ENCODE assay signal across 17 cellular contexts in the genomic region with DNA sequence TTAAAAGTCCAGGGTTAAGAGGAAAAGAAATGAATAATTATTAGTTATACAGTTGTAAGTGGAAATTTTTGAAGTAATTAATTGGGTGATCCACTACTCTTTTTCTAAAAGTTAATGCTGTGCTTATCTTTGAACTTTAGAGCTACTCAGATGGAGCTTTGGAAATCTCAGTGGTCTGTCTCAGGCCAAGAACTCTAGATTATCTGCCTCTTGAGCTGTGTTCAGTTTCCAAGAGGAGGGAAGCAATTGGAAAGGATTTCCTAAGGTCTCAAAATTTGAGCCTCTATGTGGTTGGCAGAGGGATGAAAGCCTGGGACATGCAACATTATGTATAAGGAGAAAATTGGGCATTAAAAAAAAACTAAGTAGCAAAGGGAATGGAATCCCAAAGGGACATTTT.
DNase-seq lines count a peak whose midpoint lies in the region; ATAC-seq and TF ChIP-seq lines count a peak whose summit lies in the region.
"Had no signal": no experiment of that assay in that cellular context is flagged by ENCODE, and none has a peak within 500 bp of the region (broad histone marks: within the 10 kb centered on the region; RNA-seq: fewer than 3 reads in every experiment).

No MANE protein-coding gene starts in this region.

- H3K4me1 Mint-ChIP-seq in nephron: peaks cover 58% of the 10 kb centered on the region

- H3F3A ChIP-seq in smooth muscle cell (ENCODE audit: low read depth): peaks cover 36% of the 10 kb centered on the region

- H3K36me3 ChIP-seq in cardiac muscle cell: no peaks in the 10 kb centered on the region
- no peaks in the 10 kb centered on the region for H3K36me3 ChIP-seq in smooth muscle cell (ENCODE audit: low read depth)

- H3K27me3 ChIP-seq in cardiac muscle cell (no peaks in the 10 kb centered on the region), smooth muscle cell (ENCODE audit: low read depth) (no peaks in the 10 kb centered on the region)

- H3K27ac Mint-ChIP-seq in nephron: peak overlapping the region; percentile 17 to 96 (median 78)

- H3K36me3 Mint-ChIP-seq in nephron (ENCODE audit: low read depth): no peaks in the 10 kb centered on the region

- H4K20me1 ChIP-seq in smooth muscle cell (ENCODE audit: low read depth): no peaks in the 10 kb centered on the region

- H3K27me3 Mint-ChIP-seq in nephron (ENCODE audit: low read depth): no peaks in the 10 kb centered on the region

- no peak overlapping the region for H3K4me3 Mint-ChIP-seq in nephron

- peak overlapping the region; percentile 72 for H3K27ac ChIP-seq in cardiac muscle cell
- peak overlapping the region; percentile 77 for H3K27ac ChIP-seq in smooth muscle cell (ENCODE audit: low read depth)
- H3K27ac ChIP-seq: RWPE1 had no signal

- no peaks in the 10 kb centered on the region for H3K9me3 ChIP-seq in cardiac muscle cell (ENCODE audit: low read depth)
- H3K9me3 ChIP-seq in smooth muscle cell (replicated peaks; ENCODE audit: low read depth): no peaks in the 10 kb centered on the region

- no peak for TF ChIP-seq CTCF in cardiac muscle cell (IDR thresholded peaks at IDR 0.05; ENCODE audit: low read depth, low read length)
- TF ChIP-seq CTCF in nephron (IDR thresholded peaks at IDR 0.05; ENCODE audit: unreplicated experiment in 3 of 3): no peak
- TF ChIP-seq CTCF in smooth muscle cell (IDR thresholded peaks at IDR 0.05; ENCODE audit: borderline replicate concordance, insufficient read depth, poor library complexity, severe bottlenecking): no peak

- H3K4me1 ChIP-seq in cardiac muscle cell (ENCODE audit: low read depth) (peaks cover 35% of the 10 kb centered on the region), smooth muscle cell (ENCODE audit: low read depth) (peaks cover 24% of the 10 kb centered on the region)

- H2AFZ ChIP-seq in smooth muscle cell (ENCODE audit: low read depth): peak overlapping the region; percentile 28

- H3K9ac ChIP-seq in smooth muscle cell (ENCODE audit: low read depth): no peak overlapping the region

- intact Hi-C loops in cardiac septum (cut with DNase I) (no loop called here), left ventricle myocardium superior (cut with micrococcal nuclease) (no loop called here)

- peak overlapping the region; percentile 70 for H3K4me2 ChIP-seq in smooth muscle cell

- ATAC-seq in left ventricle myocardium superior: peak; percentile 83
- ATAC-seq in stimulated activated naive CD8-positive, alpha-beta T cell treated with anti-CD3 and anti-CD28 coated beads, Interleukin-15, Interleukin-2, amounts not matched to agents 100 U/mL and 50 U/mL, for 24 hours: no peak
- ATAC-seq: HepG2 had no signal

- H3K79me2 ChIP-seq in smooth muscle cell (ENCODE audit: low read depth): no peaks in the 10 kb centered on the region

- no peaks in the 10 kb centered on the region for H3K9me3 Mint-ChIP-seq in nephron

- DNase-seq in cardiac muscle cell (ENCODE audit: low read depth in 1 of 2, low spot score in 1 of 2): no peak
- no peak for DNase-seq in cardiac septum (ENCODE audit: low spot score)
- no peak for DNase-seq in left ventricle myocardium superior
- DNase-seq in smooth muscle cell (lab: John Stamatoyannopoulos, UW; ENCODE audit: unreplicated experiment): no peak
- DNase-seq in stimulated activated naive CD8-positive, alpha-beta T cell treated with anti-CD3 and anti-CD28 coated beads, Interleukin-15, Interleukin-2, amounts not matched to agents 100 U/mL and 50 U/mL, for 24 hours: no peak
- DNase-seq in activated naive CD4-positive, alpha-beta T cell treated with anti-CD3 and anti-CD28 coated beads, Interleukin-2, amount 50 U/mL, for 16 hours: no peak
- no peak for DNase-seq in epidermal melanocyte (ENCODE audit: insufficient read length, low spot score)
- DNase-seq: Karpas-422, NCI-H1092, NCI-H1417 treated with DMSO at 0.1 percent for 48 hours, NCI-H1694 treated with DMSO at 0.1 percent for 48 hours, NCI-H2081, NCI-H2227 treated with DMSO at 0.1 percent for 48 hours, NCI-H526 treated with DMSO at 0.1 percent for 48 hours had no signal

- H3K4me3 ChIP-seq in cardiac muscle cell (no peak overlapping the region), smooth muscle cell (no peak overlapping the region)
